Comparison of ENCODE assay signal across 8 cellular contexts in genomic region chr19:41939861-41940442, GRCh38.
A peak's percentile ranks its signal among the peaks of the same experiment; 100 is the strongest.
DNase-seq lines count a peak whose midpoint lies in the region; ATAC-seq lines count a peak whose summit lies in the region.

No MANE protein-coding gene starts in this region.

- no peak for ATAC-seq in stimulated activated effector memory CD8-positive, alpha-beta T cell treated with anti-CD3 and anti-CD28 coated beads, Interleukin-12 subunit alpha, Interleukin-12 subunit beta, amount 100 ng/mL, for 72 hours
- ATAC-seq in GM19035 (IDR thresholded peaks at IDR 0.05; ENCODE audit: unreplicated experiment) (no peak), GM21528 (IDR thresholded peaks at IDR 0.05; ENCODE audit: low FRiP score, unreplicated experiment) (no peak)

- DNase-seq in COLO829 (ENCODE audit: low spot score) (peak; percentile 30), NCI-H2196 (lab: John Stamatoyannopoulos, UW; ENCODE audit: unreplicated experiment) (peak; percentile 44), activated gamma-delta T cell treated with Interleukin-2 at 50 U/mL for 16 hours (peak; percentile 31), iPS-NIHi11 (ENCODE audit: low spot score) (peak; percentile 73), medulla oblongata (ENCODE audit: extremely low spot score) (no peak)
- no peak for DNase-seq in stimulated activated effector memory CD8-positive, alpha-beta T cell treated with anti-CD3 and anti-CD28 coated beads, Interleukin-12 subunit alpha, Interleukin-12 subunit beta, amount 100 ng/mL, for 72 hours (ENCODE audit: low spot score in 2 of 2)

- peaks cover 18% of the 10 kb centered on the region for H3K36me3 Mint-ChIP-seq in stimulated activated effector memory CD8-positive, alpha-beta T cell treated with anti-CD3 and anti-CD28 coated beads, Interleukin-12 subunit alpha, Interleukin-12 subunit beta, amount 100 ng/mL, for 72 hours

- H3K9me3 Mint-ChIP-seq in stimulated activated effector memory CD8-positive, alpha-beta T cell treated with anti-CD3 and anti-CD28 coated beads, Interleukin-12 subunit alpha, Interleukin-12 subunit beta, amount 100 ng/mL, for 72 hours, result no peaks in the 10 kb centered on the region

- H3K4me1 Mint-ChIP-seq in stimulated activated effector memory CD8-positive, alpha-beta T cell treated with anti-CD3 and anti-CD28 coated beads, Interleukin-12 subunit alpha, Interleukin-12 subunit beta, amount 100 ng/mL, for 72 hours, result peaks cover 53% of the 10 kb centered on the region

- peak overlapping the region; percentile 79 for H3K27ac Mint-ChIP-seq in stimulated activated effector memory CD8-positive, alpha-beta T cell treated with anti-CD3 and anti-CD28 coated beads, Interleukin-12 subunit alpha, Interleukin-12 subunit beta, amount 100 ng/mL, for 72 hours

- peak overlapping the region; percentile 75 for H3K4me3 Mint-ChIP-seq in stimulated activated effector memory CD8-positive, alpha-beta T cell treated with anti-CD3 and anti-CD28 coated beads, Interleukin-12 subunit alpha, Interleukin-12 subunit beta, amount 100 ng/mL, for 72 hours

Comparison
In these comparisons a context has a peak if more than half of its experiments do, and no peak if none do; other contexts are left out.
1. DNase-seq: peak in COLO829 (single experiment), NCI-H2196 (single experiment), activated gamma-delta T cell treated with Interleukin-2 at 50 U/mL for 16 hours (single experiment) and iPS-NIHi11 (single experiment); none in stimulated activated effector memory CD8-positive, alpha-beta T cell treated with anti-CD3 and anti-CD28 coated beads, Interleukin-12 subunit alpha, Interleukin-12 subunit beta, amount 100 ng/mL, for 72 hours (0 of 2) and medulla oblongata (single experiment).